Comparison of ENCODE assay signal across 7 cellular contexts in genomic region chr21:44083631-44084291, GRCh38. TPM values are rescaled to one million over a fixed set of nuclear protein-coding genes. Genes with fewer than 3 reads are reported as not detected.
A peak's percentile ranks its signal among the peaks of the same experiment; 100 is the strongest.
DNase-seq lines count a peak whose midpoint lies in the region; ATAC-seq and TF ChIP-seq lines count a peak whose summit lies in the region.

No MANE protein-coding gene starts in this region.

- peaks cover 40 to 64% (median 54%) of the 10 kb centered on the region in 4 donors for H3K4me1 ChIP-seq in upper lobe of left lung

- no peaks in the 10 kb centered on the region for H3K9me3 ChIP-seq in upper lobe of left lung

- H3K4me3 ChIP-seq in upper lobe of left lung, result no peak overlapping the region

- peak overlapping the region; percentile 100 for H3K27ac ChIP-seq in caudate nucleus (ENCODE audit: low read depth, low read length)
- H3K27ac ChIP-seq in upper lobe of left lung, result peak overlapping the region; percentile 59 to 80 (median 70)

- peak overlapping the region; percentile 95 for H3K27ac Mint-ChIP-seq in activated CD8-positive, alpha-beta T cell treated with anti-CD3 and anti-CD28 coated beads, Interleukin-2, amount 10 ng/mL, durations not matched to agents 7 days and 5 days
- H3K27ac Mint-ChIP-seq in nephron, result peak overlapping the region in 2 of 3 experiments; percentile 47 to 89

- peaks cover 96% of the 10 kb centered on the region for H3K4me1 Mint-ChIP-seq in activated CD8-positive, alpha-beta T cell treated with anti-CD3 and anti-CD28 coated beads, Interleukin-2, amount 10 ng/mL, durations not matched to agents 7 days and 5 days (ENCODE audit: low read depth)
- no peaks in the 10 kb centered on the region for H3K4me1 Mint-ChIP-seq in nephron

- TF ChIP-seq POLR2A in upper lobe of left lung (IDR thresholded peaks at IDR 0.05), result no peak

- no peaks in the 10 kb centered on the region for H3K27me3 ChIP-seq in upper lobe of left lung

- POLR2A ChIA-PET in activated CD8-positive, alpha-beta T cell treated with anti-CD3 and anti-CD28 coated beads, Interleukin-2, amount 10 ng/mL, durations not matched to agents 7 days and 5 days (lab: Charles Lee), result interaction anchor here (0.7 to 4.2 kb wide), 9 partner anchors 9 to 720 kb away, joined by 3 to 37 read pairs (median 4); partner anchors contain the start of gene TRAPPC10

- WGBS in upper lobe of left lung, 2 donors, result 40 to 44% methylated on average over 12 to 16 of the region's 16 CpGs

- peaks cover 0 to 93% (median 63%) of the 10 kb centered on the region in 4 donors for H3K36me3 ChIP-seq in upper lobe of left lung

- peak; percentile 79 for ATAC-seq in activated CD8-positive, alpha-beta T cell treated with anti-CD3 and anti-CD28 coated beads, Interleukin-2, amount 10 ng/mL, durations not matched to agents 7 days and 5 days
- ATAC-seq in upper lobe of left lung (ENCODE audit: low FRiP score in 2 of 2) (no peak), HG03025 (IDR thresholded peaks at IDR 0.05; ENCODE audit: low FRiP score, unreplicated experiment) (no peak)

- CTCF ChIA-PET in activated CD8-positive, alpha-beta T cell treated with anti-CD3 and anti-CD28 coated beads, Interleukin-2, amount 10 ng/mL, durations not matched to agents 7 days and 5 days (lab: Charles Lee), result interaction anchor here (0.6 to 4.0 kb wide), 13 partner anchors 8 to 710 kb away, joined by 3 to 22 read pairs (median 5); partner anchors contain the start of gene RRP1

- H3K27me3 Mint-ChIP-seq in activated CD8-positive, alpha-beta T cell treated with anti-CD3 and anti-CD28 coated beads, Interleukin-2, amount 10 ng/mL, durations not matched to agents 7 days and 5 days (ENCODE audit: low read depth), result no peaks in the 10 kb centered on the region
- no peaks in the 10 kb centered on the region for H3K27me3 Mint-ChIP-seq in nephron (ENCODE audit: low read depth)

- peak; percentile 86 for DNase-seq in activated CD8-positive, alpha-beta T cell treated with anti-CD3 and anti-CD28 coated beads, Interleukin-2, amount 10 ng/mL, durations not matched to agents 7 days and 5 days
- DNase-seq in caudate nucleus (lab: John Stamatoyannopoulos, UW) (no peak), upper lobe of left lung (peak in 1 of 2 donors; percentile 40), NCI-H2227 (lab: John Stamatoyannopoulos, UW; ENCODE audit: unreplicated experiment) (no peak), COLO668 (lab: John Stamatoyannopoulos, UW; ENCODE audit: unreplicated experiment) (no peak)

- TF ChIP-seq CTCF in nephron (IDR thresholded peaks at IDR 0.05; ENCODE audit: unreplicated experiment in 3 of 3) (no peak), upper lobe of left lung (IDR thresholded peaks at IDR 0.05) (no peak)

- H3K36me3 Mint-ChIP-seq in activated CD8-positive, alpha-beta T cell treated with anti-CD3 and anti-CD28 coated beads, Interleukin-2, amount 10 ng/mL, durations not matched to agents 7 days and 5 days (ENCODE audit: low read depth), result peaks cover 92% of the 10 kb centered on the region
- H3K36me3 Mint-ChIP-seq in nephron (ENCODE audit: low read depth), result peaks cover 72% of the 10 kb centered on the region

- no peaks in the 10 kb centered on the region for H3K9me3 Mint-ChIP-seq in activated CD8-positive, alpha-beta T cell treated with anti-CD3 and anti-CD28 coated beads, Interleukin-2, amount 10 ng/mL, durations not matched to agents 7 days and 5 days (ENCODE audit: insufficient read depth)
- H3K9me3 Mint-ChIP-seq in nephron, result no peaks in the 10 kb centered on the region

- peak overlapping the region; percentile 75 for H3K4me3 Mint-ChIP-seq in activated CD8-positive, alpha-beta T cell treated with anti-CD3 and anti-CD28 coated beads, Interleukin-2, amount 10 ng/mL, durations not matched to agents 7 days and 5 days
- H3K4me3 Mint-ChIP-seq in nephron, result no peak overlapping the region

- no peak for TF ChIP-seq EP300 in upper lobe of left lung (IDR thresholded peaks at IDR 0.05)

RNA-seq across cellular contexts. Expression of gene PWP2, which starts 23.4 kb away (rescaled TPM):
- total RNA-seq in activated CD8-positive, alpha-beta T cell treated with anti-CD3 and anti-CD28 coated beads, Interleukin-2, amount 10 ng/mL, durations not matched to agents 7 days and 5 days, result 1 to 10 TPM; 2.9 to 8.0 TPM
- 10 to 100 TPM in 2 of 6 donors, 1 to 10 TPM in 4; 2.0 to 15.7 (median 3.1) TPM for total RNA-seq in upper lobe of left lung

RNA-seq across cellular contexts. Expression of gene GATD3, which starts 49.7 kb away (rescaled TPM):
- 10 to 100 TPM in 1 of 2 experiments, 1 to 10 TPM in 1; 8.2 to 10.6 TPM for total RNA-seq in activated CD8-positive, alpha-beta T cell treated with anti-CD3 and anti-CD28 coated beads, Interleukin-2, amount 10 ng/mL, durations not matched to agents 7 days and 5 days
- total RNA-seq in upper lobe of left lung, result 10 to 100 TPM in 3 of 6 donors, 1 to 10 TPM in 3; 4.9 to 51.7 (median 10.2) TPM
